Comparison of ENCODE assay signal across 8 cellular contexts in the genomic region with DNA sequence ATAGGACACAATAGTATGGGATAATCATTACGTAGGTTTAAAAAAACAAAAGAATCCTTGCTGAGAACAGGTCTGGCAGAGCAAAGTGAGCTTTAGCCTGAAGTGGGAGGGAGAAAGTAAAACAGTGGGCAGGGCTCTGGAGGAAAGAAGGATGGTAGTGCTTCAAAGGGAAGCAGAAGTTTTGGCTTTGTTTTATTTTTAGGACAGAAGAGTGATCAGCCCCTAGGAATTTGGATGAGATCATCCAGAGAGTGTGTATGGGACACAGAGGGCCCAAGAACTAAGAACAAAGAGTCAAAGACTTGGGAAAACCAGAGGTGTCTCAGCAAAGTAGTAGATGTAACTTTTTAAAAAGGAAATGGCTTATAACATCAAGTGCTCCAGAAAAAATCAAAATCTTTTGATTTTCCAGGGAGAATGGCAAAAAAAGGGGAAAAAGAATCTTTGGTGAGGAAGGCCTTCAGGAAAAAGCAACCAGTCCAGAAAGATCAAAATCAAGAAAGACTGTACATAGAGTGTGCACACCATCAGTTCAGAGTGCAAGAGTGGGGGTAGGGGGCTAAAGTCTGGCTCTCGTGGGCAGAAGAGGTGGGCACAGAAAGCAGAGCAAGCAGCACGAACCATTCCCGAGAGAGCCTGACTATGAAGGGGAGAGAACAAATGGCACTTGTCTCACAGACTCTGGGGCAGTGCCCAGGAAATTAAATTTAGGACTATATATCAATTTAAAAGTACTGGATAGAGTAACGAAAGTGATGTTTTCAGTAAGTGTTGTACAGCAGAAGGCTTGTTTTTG. TPM values are rescaled to one million over a fixed set of nuclear protein-coding genes. Genes with fewer than 3 reads are reported as not detected.
DNase-seq lines count a peak whose midpoint lies in the region; ATAC-seq and TF ChIP-seq lines count a peak whose summit lies in the region.

No MANE protein-coding gene starts in this region.

- intact Hi-C loops in naive thymus-derived CD4-positive, alpha-beta T cell (cut with micrococcal nuclease) = no loop called here

- peak overlapping the region; percentile 72 to 82 for H3K27ac ChIP-seq in esophagus (ENCODE audit: low read depth in 2 of 2, low read length in 1 of 2)
- H3K27ac ChIP-seq in naive thymus-derived CD4-positive, alpha-beta T cell (ENCODE audit: low read depth, low read length) = no peak overlapping the region

- peaks cover 3 to 7% of the 10 kb centered on the region in 2 donors for H3K4me1 ChIP-seq in esophagus (ENCODE audit: control insufficient read depth in 2 of 2, insufficient read depth in 2 of 2, low read length in 1 of 2)
- H3K4me1 ChIP-seq in naive thymus-derived CD4-positive, alpha-beta T cell (ENCODE audit: control insufficient read depth in 2 of 2, insufficient read depth in 2 of 2, low read length in 2 of 2) = peaks cover 12 to 15% of the 10 kb centered on the region in 2 donors

- TF ChIP-seq CTCF in AG10803 (conservative IDR thresholded peaks at IDR 0.05; ENCODE audit: low read length) = no peak

- no peaks in the 10 kb centered on the region for H3K9me3 Mint-ChIP-seq in naive thymus-derived CD4-positive, alpha-beta T cell

- no peaks in the 10 kb centered on the region for H3K27me3 Mint-ChIP-seq in naive thymus-derived CD4-positive, alpha-beta T cell

- WGBS in esophagus, 2 donors = 54 to 55% methylated on average over 5 of the region's 5 CpGs

- peak overlapping the region in 1 of 10 donors; percentile 34 for H3K4me3 Mint-ChIP-seq in naive thymus-derived CD4-positive, alpha-beta T cell

- H3K4me1 Mint-ChIP-seq in naive thymus-derived CD4-positive, alpha-beta T cell = peaks cover 23 to 72% (median 59%) of the 10 kb centered on the region in 7 donors

- POLR2A ChIA-PET in naive thymus-derived CD4-positive, alpha-beta T cell (lab: Charles Lee) = no interaction called here

- no peaks in the 10 kb centered on the region for H3K27me3 ChIP-seq in esophagus (ENCODE audit: control insufficient read depth in 1 of 2, insufficient read depth in 2 of 2, low read length in 2 of 2)
- H3K27me3 ChIP-seq in naive thymus-derived CD4-positive, alpha-beta T cell (ENCODE audit: control insufficient read depth in 2 of 2, insufficient read depth in 2 of 2, low read length in 2 of 2) = no peaks in the 10 kb centered on the region

- H3K36me3 Mint-ChIP-seq in naive thymus-derived CD4-positive, alpha-beta T cell = peaks cover 0 to 4% (median 4%) of the 10 kb centered on the region in 5 donors

- peak overlapping the region in 7 of 9 donors; percentile 9 to 78 (median 36) for H3K27ac Mint-ChIP-seq in naive thymus-derived CD4-positive, alpha-beta T cell

- DNase-seq in AG10803 (ENCODE audit: low read depth) = peak; percentile 82
- DNase-seq in NCI-H446 treated with DMSO at 0.1 percent for 48 hours (lab: John Stamatoyannopoulos, UW) = peak; percentile 67
- no peak for DNase-seq in naive thymus-derived CD4-positive, alpha-beta T cell
- no peak for DNase-seq in GM19238 (ENCODE audit: insufficient read length, low spot score)
- no peak for DNase-seq in NCI-H2029 (lab: John Stamatoyannopoulos, UW)
- DNase-seq in DMS53 (lab: John Stamatoyannopoulos, UW) = no peak
- DNase-seq in NCI-H774 (lab: John Stamatoyannopoulos, UW) = no peak

- H3K9me3 ChIP-seq in esophagus (ENCODE audit: control insufficient read depth in 2 of 2, insufficient read depth in 1 of 2, low read depth in 1 of 2, low read length in 1 of 2) = no peaks in the 10 kb centered on the region
- H3K9me3 ChIP-seq in naive thymus-derived CD4-positive, alpha-beta T cell (ENCODE audit: control insufficient read depth in 2 of 3, low read length in 3 of 3) = no peaks in the 10 kb centered on the region

- CTCF ChIA-PET in naive thymus-derived CD4-positive, alpha-beta T cell (lab: Charles Lee) = no interaction called here

- no peaks in the 10 kb centered on the region for H3K36me3 ChIP-seq in esophagus (ENCODE audit: control insufficient read depth in 2 of 2, insufficient read depth in 2 of 2, low read length in 1 of 2)
- H3K36me3 ChIP-seq in naive thymus-derived CD4-positive, alpha-beta T cell (ENCODE audit: control insufficient read depth in 2 of 3, insufficient read depth in 3 of 3, low read length in 3 of 3) = no peaks in the 10 kb centered on the region

- H3K4me3 ChIP-seq in AG10803 (ENCODE audit: low read length) (peak overlapping the region; percentile 9; the same call in 1 of the 2 replicates), esophagus (ENCODE audit: low read depth in 1 of 2, low read length in 2 of 2) (no peak overlapping the region)
- H3K4me3 ChIP-seq in naive thymus-derived CD4-positive, alpha-beta T cell (ENCODE audit: low read length) = no peak overlapping the region

- ATAC-seq in naive thymus-derived CD4-positive, alpha-beta T cell = no peak

RNA-seq across cellular contexts. Expression of a gene that starts 30.1 kb away (rescaled TPM):
- 10 to 100 TPM in 1 of 2 donors, 1 to 10 TPM in 1; 10.0 to 17.4 TPM for polyA plus RNA-seq in esophagus
- 100 to 1,000 TPM in 3 of 5 experiments, 10 to 100 TPM in 2; 68.9 to 120 (median 105) TPM for total RNA-seq in naive thymus-derived CD4-positive, alpha-beta T cell
- polyA plus RNA-seq in naive thymus-derived CD4-positive, alpha-beta T cell = 10 to 100 TPM; 58.3 to 59.4 TPM

Comparison
In these comparisons a context has a peak if more than half of its experiments do, and no peak if none do; other contexts are left out.
1. DNase-seq: peak in AG10803 (single experiment) and NCI-H446 treated with DMSO at 0.1 percent for 48 hours (single experiment); none in naive thymus-derived CD4-positive, alpha-beta T cell (0 of 9), GM19238 (single experiment), NCI-H2029 (single experiment), DMS53 (single experiment) and NCI-H774 (single experiment).